In the genomic region with DNA sequence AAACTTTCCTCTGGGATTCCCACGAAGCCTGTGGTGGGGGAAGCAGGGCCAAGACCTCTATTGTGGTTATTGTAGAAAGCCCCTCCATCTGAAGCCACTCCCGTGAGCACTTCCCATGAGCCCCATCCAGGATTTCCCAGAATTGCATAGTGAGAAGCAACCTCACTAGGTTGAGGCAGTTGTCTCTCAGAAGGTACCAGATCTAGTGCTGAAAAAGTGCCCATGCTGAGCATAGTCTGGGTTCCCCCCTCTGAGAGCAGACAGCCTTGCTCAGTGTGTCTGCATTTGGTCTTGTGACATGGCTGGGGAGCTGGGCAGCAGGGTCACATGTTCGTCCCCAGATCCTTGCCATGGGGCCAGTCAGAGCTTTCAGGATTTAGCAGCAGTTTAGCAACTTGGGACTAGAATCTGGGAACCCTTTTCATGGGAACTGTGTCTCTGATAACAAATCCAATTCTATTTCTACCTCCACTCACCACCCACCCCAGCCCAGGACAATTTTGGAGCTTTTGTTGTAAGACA, we compare ENCODE assay signal across 1 cellular context.
TF ChIP-seq lines count a peak whose summit lies in the region.

No MANE protein-coding gene starts in this region.

TF ChIP-seq in GM23338, 12 proteins besides CTCF, POLR2A, EP300 and RAD21:
- TF ChIP-seq, protein P1, sequence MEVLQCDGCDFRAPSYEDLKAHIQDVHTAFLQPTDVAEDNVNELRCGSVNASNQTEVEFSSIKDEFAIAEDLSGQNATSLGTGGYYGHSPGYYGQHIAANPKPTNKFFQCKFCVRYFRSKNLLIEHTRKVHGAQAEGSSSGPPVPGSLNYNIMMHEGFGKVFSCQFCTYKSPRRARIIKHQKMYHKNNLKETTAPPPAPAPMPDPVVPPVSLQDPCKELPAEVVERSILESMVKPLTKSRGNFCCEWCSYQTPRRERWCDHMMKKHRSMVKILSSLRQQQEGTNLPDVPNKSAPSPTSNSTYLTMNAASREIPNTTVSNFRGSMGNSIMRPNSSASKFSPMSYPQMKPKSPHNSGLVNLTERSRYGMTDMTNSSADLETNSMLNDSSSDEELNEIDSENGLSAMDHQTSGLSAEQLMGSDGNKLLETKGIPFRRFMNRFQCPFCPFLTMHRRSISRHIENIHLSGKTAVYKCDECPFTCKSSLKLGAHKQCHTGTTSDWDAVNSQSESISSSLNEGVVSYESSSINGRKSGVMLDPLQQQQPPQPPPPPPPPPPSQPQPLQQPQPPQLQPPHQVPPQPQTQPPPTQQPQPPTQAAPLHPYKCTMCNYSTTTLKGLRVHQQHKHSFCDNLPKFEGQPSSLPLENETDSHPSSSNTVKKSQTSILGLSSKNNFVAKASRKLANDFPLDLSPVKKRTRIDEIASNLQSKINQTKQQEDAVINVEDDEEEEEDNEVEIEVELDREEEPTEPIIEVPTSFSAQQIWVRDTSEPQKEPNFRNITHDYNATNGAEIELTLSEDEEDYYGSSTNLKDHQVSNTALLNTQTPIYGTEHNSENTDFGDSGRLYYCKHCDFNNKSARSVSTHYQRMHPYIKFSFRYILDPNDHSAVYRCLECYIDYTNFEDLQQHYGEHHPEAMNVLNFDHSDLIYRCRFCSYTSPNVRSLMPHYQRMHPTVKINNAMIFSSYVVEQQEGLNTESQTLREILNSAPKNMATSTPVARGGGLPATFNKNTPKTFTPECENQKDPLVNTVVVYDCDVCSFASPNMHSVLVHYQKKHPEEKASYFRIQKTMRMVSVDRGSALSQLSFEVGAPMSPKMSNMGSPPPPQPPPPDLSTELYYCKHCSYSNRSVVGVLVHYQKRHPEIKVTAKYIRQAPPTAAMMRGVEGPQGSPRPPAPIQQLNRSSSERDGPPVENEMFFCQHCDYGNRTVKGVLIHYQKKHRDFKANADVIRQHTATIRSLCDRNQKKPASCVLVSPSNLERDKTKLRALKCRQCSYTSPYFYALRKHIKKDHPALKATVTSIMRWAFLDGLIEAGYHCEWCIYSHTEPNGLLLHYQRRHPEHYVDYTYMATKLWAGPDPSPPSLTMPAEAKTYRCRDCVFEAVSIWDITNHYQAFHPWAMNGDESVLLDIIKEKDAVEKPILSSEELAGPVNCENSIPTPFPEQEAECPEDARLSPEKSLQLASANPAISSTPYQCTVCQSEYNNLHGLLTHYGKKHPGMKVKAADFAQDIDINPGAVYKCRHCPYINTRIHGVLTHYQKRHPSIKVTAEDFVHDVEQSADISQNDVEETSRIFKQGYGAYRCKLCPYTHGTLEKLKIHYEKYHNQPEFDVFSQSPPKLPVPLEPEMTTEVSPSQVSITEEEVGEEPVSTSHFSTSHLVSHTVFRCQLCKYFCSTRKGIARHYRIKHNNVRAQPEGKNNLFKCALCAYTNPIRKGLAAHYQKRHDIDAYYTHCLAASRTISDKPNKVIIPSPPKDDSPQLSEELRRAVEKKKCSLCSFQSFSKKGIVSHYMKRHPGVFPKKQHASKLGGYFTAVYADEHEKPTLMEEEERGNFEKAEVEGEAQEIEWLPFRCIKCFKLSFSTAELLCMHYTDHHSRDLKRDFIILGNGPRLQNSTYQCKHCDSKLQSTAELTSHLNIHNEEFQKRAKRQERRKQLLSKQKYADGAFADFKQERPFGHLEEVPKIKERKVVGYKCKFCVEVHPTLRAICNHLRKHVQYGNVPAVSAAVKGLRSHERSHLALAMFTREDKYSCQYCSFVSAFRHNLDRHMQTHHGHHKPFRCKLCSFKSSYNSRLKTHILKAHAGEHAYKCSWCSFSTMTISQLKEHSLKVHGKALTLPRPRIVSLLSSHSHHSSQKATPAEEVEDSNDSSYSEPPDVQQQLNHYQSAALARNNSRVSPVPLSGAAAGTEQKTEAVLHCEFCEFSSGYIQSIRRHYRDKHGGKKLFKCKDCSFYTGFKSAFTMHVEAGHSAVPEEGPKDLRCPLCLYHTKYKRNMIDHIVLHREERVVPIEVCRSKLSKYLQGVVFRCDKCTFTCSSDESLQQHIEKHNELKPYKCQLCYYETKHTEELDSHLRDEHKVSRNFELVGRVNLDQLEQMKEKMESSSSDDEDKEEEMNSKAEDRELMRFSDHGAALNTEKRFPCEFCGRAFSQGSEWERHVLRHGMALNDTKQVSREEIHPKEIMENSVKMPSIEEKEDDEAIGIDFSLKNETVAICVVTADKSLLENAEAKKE (CRISPR knock-in tag; IDR thresholded peaks at IDR 0.05), result no peak
- TF ChIP-seq EZH2phosphoT487 (IDR thresholded peaks at IDR 0.05; ENCODE audit: unreplicated experiment) (no peak), EZH2 (IDR thresholded peaks at IDR 0.05; ENCODE audit: low read depth, unreplicated experiment) (no peak), CREB1 (CRISPR knock-in tag; IDR thresholded peaks at IDR 0.05; ENCODE audit: low read depth) (no peak), ETS1 (IDR thresholded peaks at IDR 0.05) (no peak), ZNF331 (CRISPR knock-in tag; IDR thresholded peaks at IDR 0.05; ENCODE audit: low read depth) (no peak)
